In the genomic region with DNA sequence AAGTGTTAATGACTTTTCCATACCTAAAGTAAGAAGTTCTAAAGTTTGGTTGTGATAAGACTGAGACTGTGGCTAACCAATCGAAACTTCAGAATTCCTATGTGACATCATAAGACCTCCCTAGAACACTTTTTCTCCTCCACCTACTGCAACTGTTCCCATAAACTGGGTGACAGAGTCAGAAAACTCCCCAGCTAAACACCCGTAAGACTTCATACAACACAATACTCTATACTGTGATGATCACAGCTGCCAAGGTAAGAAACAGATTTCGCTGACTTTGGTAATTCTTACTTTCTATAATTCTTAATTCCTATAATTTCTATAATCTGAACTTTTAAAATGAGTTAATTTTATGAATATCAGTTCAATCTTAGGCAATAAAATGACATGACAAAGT, we compare ENCODE assay signal across 2 cellular contexts.
TF ChIP-seq lines count a peak whose summit lies in the region.

A gene (plus strand): TSS at position 161 of the 400 bp plus-strand sequence. CDS start 10,626 bp downstream, outside the sequence.

TF ChIP-seq in GM23338, 12 proteins besides CTCF, POLR2A, EP300 and RAD21:
- TF ChIP-seq, protein P1, sequence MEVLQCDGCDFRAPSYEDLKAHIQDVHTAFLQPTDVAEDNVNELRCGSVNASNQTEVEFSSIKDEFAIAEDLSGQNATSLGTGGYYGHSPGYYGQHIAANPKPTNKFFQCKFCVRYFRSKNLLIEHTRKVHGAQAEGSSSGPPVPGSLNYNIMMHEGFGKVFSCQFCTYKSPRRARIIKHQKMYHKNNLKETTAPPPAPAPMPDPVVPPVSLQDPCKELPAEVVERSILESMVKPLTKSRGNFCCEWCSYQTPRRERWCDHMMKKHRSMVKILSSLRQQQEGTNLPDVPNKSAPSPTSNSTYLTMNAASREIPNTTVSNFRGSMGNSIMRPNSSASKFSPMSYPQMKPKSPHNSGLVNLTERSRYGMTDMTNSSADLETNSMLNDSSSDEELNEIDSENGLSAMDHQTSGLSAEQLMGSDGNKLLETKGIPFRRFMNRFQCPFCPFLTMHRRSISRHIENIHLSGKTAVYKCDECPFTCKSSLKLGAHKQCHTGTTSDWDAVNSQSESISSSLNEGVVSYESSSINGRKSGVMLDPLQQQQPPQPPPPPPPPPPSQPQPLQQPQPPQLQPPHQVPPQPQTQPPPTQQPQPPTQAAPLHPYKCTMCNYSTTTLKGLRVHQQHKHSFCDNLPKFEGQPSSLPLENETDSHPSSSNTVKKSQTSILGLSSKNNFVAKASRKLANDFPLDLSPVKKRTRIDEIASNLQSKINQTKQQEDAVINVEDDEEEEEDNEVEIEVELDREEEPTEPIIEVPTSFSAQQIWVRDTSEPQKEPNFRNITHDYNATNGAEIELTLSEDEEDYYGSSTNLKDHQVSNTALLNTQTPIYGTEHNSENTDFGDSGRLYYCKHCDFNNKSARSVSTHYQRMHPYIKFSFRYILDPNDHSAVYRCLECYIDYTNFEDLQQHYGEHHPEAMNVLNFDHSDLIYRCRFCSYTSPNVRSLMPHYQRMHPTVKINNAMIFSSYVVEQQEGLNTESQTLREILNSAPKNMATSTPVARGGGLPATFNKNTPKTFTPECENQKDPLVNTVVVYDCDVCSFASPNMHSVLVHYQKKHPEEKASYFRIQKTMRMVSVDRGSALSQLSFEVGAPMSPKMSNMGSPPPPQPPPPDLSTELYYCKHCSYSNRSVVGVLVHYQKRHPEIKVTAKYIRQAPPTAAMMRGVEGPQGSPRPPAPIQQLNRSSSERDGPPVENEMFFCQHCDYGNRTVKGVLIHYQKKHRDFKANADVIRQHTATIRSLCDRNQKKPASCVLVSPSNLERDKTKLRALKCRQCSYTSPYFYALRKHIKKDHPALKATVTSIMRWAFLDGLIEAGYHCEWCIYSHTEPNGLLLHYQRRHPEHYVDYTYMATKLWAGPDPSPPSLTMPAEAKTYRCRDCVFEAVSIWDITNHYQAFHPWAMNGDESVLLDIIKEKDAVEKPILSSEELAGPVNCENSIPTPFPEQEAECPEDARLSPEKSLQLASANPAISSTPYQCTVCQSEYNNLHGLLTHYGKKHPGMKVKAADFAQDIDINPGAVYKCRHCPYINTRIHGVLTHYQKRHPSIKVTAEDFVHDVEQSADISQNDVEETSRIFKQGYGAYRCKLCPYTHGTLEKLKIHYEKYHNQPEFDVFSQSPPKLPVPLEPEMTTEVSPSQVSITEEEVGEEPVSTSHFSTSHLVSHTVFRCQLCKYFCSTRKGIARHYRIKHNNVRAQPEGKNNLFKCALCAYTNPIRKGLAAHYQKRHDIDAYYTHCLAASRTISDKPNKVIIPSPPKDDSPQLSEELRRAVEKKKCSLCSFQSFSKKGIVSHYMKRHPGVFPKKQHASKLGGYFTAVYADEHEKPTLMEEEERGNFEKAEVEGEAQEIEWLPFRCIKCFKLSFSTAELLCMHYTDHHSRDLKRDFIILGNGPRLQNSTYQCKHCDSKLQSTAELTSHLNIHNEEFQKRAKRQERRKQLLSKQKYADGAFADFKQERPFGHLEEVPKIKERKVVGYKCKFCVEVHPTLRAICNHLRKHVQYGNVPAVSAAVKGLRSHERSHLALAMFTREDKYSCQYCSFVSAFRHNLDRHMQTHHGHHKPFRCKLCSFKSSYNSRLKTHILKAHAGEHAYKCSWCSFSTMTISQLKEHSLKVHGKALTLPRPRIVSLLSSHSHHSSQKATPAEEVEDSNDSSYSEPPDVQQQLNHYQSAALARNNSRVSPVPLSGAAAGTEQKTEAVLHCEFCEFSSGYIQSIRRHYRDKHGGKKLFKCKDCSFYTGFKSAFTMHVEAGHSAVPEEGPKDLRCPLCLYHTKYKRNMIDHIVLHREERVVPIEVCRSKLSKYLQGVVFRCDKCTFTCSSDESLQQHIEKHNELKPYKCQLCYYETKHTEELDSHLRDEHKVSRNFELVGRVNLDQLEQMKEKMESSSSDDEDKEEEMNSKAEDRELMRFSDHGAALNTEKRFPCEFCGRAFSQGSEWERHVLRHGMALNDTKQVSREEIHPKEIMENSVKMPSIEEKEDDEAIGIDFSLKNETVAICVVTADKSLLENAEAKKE (CRISPR knock-in tag; IDR thresholded peaks at IDR 0.05) = no peak

TF ChIP-seq in K562, 482 proteins besides CTCF, POLR2A, EP300 and RAD21 (continued from another document):
- TF ChIP-seq WHSC1 (IDR thresholded peaks at IDR 0.05; ENCODE audit: low read length) (no peak), GABPB1 (CRISPR knock-in tag; IDR thresholded peaks at IDR 0.05) (no peak), FOXK1 (CRISPR knock-in tag; IDR thresholded peaks at IDR 0.05; ENCODE audit: borderline replicate concordance) (no peak), FOXK2 (conservative IDR thresholded peaks at IDR 0.05 in 1 of 2, IDR thresholded peaks at IDR 0.05 in 1 of 2; ENCODE audit: low read depth in 2 of 2) (no peak), RHOXF2B (CRISPR knock-in tag; conservative IDR thresholded peaks at IDR 0.05) (no peak), NCOA6 (IDR thresholded peaks at IDR 0.05) (no peak), CBFB (CRISPR knock-in tag; IDR thresholded peaks at IDR 0.05) (no peak), HDAC6 (IDR thresholded peaks at IDR 0.05; ENCODE audit: low read depth, low read length) (no peak), PHF20 (IDR thresholded peaks at IDR 0.05; ENCODE audit: partially characterized antibody) (no peak), ZNF316 (IDR thresholded peaks at IDR 0.05) (peak; percentile 84), XRCC3 (IDR thresholded peaks at IDR 0.05) (no peak), BCL6 (CRISPR knock-in tag; IDR thresholded peaks at IDR 0.05) (no peak), SNIP1 (IDR thresholded peaks at IDR 0.05; ENCODE audit: low read depth) (no peak), KDM4B (IDR thresholded peaks at IDR 0.05; ENCODE audit: borderline replicate concordance in 2 of 2, low read depth in 1 of 2) (no peak), SMARCC2 (IDR thresholded peaks at IDR 0.05; ENCODE audit: low read depth) (no peak), ZFP36 (IDR thresholded peaks at IDR 0.05; ENCODE audit: low read depth, low read length, partially characterized antibody) (no peak), MAFK (IDR thresholded peaks at IDR 0.05; ENCODE audit: low read length) (0 out of 2 replicates have a peak, but pooled peaks have one; percentile 19), BRD9 (IDR thresholded peaks at IDR 0.05; ENCODE audit: low read depth, partially characterized antibody) (no peak), ZNF239 (CRISPR knock-in tag; IDR thresholded peaks at IDR 0.05) (no peak), MTA1 (IDR thresholded peaks at IDR 0.05; ENCODE audit: borderline replicate concordance) (no peak), TAF1 (IDR thresholded peaks at IDR 0.05; ENCODE audit: control insufficient read depth, extremely low read depth, insufficient read depth, low read length, severe bottlenecking) (no peak), MAFG (tag; conservative IDR thresholded peaks at IDR 0.05) (peak; percentile 51), LCOR (CRISPR knock-in tag; IDR thresholded peaks at IDR 0.05) (no peak), ZNF408 (CRISPR knock-in tag; IDR thresholded peaks at IDR 0.05; ENCODE audit: low read depth) (no peak), NFRKB (IDR thresholded peaks at IDR 0.05; ENCODE audit: low read depth) (no peak), ARNT (IDR thresholded peaks at IDR 0.05) (no peak), SAFB2 (IDR thresholded peaks at IDR 0.05; ENCODE audit: borderline replicate concordance, low read depth, low read length, severe bottlenecking) (no peak), ZSCAN29 (IDR thresholded peaks at IDR 0.05) (no peak), C11orf30 (IDR thresholded peaks at IDR 0.05; ENCODE audit: low read depth) (peak; percentile 75), PTRF (tag; IDR thresholded peaks at IDR 0.05) (no peak)
- TF ChIP-seq, protein P2, sequence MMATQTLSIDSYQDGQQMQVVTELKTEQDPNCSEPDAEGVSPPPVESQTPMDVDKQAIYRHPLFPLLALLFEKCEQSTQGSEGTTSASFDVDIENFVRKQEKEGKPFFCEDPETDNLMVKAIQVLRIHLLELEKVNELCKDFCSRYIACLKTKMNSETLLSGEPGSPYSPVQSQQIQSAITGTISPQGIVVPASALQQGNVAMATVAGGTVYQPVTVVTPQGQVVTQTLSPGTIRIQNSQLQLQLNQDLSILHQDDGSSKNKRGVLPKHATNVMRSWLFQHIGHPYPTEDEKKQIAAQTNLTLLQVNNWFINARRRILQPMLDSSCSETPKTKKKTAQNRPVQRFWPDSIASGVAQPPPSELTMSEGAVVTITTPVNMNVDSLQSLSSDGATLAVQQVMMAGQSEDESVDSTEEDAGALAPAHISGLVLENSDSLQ (IDR thresholded peaks at IDR 0.05) = peak; percentile 49
- TF ChIP-seq, protein P3, sequence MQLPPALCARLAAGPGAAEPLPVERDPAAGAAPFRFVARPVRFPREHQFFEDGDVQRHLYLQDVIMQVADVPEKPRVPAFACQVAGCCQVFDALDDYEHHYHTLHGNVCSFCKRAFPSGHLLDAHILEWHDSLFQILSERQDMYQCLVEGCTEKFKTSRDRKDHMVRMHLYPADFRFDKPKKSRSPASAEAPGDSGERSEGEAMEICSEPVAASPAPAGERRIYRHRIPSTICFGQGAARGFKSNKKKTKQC (CRISPR knock-in tag; IDR thresholded peaks at IDR 0.05) = no peak
- TF ChIP-seq, protein P4, sequence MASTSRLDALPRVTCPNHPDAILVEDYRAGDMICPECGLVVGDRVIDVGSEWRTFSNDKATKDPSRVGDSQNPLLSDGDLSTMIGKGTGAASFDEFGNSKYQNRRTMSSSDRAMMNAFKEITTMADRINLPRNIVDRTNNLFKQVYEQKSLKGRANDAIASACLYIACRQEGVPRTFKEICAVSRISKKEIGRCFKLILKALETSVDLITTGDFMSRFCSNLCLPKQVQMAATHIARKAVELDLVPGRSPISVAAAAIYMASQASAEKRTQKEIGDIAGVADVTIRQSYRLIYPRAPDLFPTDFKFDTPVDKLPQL (IDR thresholded peaks at IDR 0.05; ENCODE audit: extremely low read depth, insufficient read length) = no peak
- TF ChIP-seq, protein P5, sequence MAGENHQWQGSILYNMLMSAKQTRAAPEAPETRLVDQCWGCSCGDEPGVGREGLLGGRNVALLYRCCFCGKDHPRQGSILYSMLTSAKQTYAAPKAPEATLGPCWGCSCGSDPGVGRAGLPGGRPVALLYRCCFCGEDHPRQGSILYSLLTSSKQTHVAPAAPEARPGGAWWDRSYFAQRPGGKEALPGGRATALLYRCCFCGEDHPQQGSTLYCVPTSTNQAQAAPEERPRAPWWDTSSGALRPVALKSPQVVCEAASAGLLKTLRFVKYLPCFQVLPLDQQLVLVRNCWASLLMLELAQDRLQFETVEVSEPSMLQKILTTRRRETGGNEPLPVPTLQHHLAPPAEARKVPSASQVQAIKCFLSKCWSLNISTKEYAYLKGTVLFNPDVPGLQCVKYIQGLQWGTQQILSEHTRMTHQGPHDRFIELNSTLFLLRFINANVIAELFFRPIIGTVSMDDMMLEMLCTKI (IDR thresholded peaks at IDR 0.05; ENCODE audit: partially characterized antibody) = no peak
- TF ChIP-seq, protein P6, sequence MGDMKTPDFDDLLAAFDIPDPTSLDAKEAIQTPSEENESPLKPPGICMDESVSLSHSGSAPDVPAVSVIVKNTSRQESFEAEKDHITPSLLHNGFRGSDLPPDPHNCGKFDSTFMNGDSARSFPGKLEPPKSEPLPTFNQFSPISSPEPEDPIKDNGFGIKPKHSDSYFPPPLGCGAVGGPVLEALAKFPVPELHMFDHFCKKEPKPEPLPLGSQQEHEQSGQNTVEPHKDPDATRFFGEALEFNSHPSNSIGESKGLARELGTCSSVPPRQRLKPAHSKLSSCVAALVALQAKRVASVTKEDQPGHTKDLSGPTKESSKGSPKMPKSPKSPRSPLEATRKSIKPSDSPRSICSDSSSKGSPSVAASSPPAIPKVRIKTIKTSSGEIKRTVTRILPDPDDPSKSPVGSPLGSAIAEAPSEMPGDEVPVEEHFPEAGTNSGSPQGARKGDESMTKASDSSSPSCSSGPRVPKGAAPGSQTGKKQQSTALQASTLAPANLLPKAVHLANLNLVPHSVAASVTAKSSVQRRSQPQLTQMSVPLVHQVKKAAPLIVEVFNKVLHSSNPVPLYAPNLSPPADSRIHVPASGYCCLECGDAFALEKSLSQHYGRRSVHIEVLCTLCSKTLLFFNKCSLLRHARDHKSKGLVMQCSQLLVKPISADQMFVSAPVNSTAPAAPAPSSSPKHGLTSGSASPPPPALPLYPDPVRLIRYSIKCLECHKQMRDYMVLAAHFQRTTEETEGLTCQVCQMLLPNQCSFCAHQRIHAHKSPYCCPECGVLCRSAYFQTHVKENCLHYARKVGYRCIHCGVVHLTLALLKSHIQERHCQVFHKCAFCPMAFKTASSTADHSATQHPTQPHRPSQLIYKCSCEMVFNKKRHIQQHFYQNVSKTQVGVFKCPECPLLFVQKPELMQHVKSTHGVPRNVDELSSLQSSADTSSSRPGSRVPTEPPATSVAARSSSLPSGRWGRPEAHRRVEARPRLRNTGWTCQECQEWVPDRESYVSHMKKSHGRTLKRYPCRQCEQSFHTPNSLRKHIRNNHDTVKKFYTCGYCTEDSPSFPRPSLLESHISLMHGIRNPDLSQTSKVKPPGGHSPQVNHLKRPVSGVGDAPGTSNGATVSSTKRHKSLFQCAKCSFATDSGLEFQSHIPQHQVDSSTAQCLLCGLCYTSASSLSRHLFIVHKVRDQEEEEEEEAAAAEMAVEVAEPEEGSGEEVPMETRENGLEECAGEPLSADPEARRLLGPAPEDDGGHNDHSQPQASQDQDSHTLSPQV (IDR thresholded peaks at IDR 0.05) = no peak
- TF ChIP-seq, protein P7, sequence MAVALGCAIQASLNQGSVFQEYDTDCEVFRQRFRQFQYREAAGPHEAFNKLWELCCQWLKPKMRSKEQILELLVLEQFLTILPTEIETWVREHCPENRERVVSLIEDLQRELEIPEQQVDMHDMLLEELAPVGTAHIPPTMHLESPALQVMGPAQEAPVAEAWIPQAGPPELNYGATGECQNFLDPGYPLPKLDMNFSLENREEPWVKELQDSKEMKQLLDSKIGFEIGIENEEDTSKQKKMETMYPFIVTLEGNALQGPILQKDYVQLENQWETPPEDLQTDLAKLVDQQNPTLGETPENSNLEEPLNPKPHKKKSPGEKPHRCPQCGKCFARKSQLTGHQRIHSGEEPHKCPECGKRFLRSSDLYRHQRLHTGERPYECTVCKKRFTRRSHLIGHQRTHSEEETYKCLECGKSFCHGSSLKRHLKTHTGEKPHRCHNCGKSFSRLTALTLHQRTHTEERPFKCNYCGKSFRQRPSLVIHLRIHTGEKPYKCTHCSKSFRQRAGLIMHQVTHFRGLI (CRISPR knock-in tag; IDR thresholded peaks at IDR 0.05) = no peak
- TF ChIP-seq, protein P8, sequence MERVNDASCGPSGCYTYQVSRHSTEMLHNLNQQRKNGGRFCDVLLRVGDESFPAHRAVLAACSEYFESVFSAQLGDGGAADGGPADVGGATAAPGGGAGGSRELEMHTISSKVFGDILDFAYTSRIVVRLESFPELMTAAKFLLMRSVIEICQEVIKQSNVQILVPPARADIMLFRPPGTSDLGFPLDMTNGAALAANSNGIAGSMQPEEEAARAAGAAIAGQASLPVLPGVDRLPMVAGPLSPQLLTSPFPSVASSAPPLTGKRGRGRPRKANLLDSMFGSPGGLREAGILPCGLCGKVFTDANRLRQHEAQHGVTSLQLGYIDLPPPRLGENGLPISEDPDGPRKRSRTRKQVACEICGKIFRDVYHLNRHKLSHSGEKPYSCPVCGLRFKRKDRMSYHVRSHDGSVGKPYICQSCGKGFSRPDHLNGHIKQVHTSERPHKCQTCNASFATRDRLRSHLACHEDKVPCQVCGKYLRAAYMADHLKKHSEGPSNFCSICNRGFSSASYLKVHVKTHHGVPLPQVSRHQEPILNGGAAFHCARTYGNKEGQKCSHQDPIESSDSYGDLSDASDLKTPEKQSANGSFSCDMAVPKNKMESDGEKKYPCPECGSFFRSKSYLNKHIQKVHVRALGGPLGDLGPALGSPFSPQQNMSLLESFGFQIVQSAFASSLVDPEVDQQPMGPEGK (CRISPR knock-in tag; IDR thresholded peaks at IDR 0.05; ENCODE audit: borderline replicate concordance) = no peak
- TF ChIP-seq, protein P9, sequence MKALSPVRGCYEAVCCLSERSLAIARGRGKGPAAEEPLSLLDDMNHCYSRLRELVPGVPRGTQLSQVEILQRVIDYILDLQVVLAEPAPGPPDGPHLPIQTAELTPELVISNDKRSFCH (CRISPR knock-in tag; IDR thresholded peaks at IDR 0.05) = no peak
- TF ChIP-seq, protein P9 (tag; IDR thresholded peaks at IDR 0.05) = no peak
